Comparison of ENCODE assay signal across 23 cellular contexts in genomic region chr2:203600286-203600685, GRCh38.
"Had no signal": no experiment of that assay in that cellular context is flagged by ENCODE, and none has a peak within 500 bp of the region (broad histone marks: within the 10 kb centered on the region; RNA-seq: fewer than 3 reads in every experiment).

No MANE protein-coding gene starts in this region.

- H3K36me3 Mint-ChIP-seq: activated naive CD4-positive, alpha-beta T cell treated with anti-CD3 and anti-CD28 coated beads, Interleukin-2, amount 50 U/mL, for 24 hours; brain had no signal

- ATAC-seq: left colon; lower lobe of right lung; naive thymus-derived CD4-positive, alpha-beta T cell; upper lobe of right lung had no signal

- H3K4me1 ChIP-seq: prostate gland had no signal

- H3K27me3 Mint-ChIP-seq: activated naive CD4-positive, alpha-beta T cell treated with anti-CD3 and anti-CD28 coated beads, Interleukin-2, amount 50 U/mL, for 24 hours; brain had no signal

- H3K27me3 ChIP-seq: thyroid gland, upper lobe of right lung had no signal

- FAIRE-seq: keratinocyte had no signal

- H3K9me3 ChIP-seq: lower lobe of right lung, prostate gland, thyroid gland, upper lobe of right lung had no signal

- H3K4me1 Mint-ChIP-seq: neural crest cell had no signal

- H3K27ac ChIP-seq: lower lobe of right lung, prostate gland, thyroid gland, upper lobe of right lung, VCaP had no signal

- H3K9me3 Mint-ChIP-seq: activated CD4-positive, alpha-beta T cell treated with anti-CD3 and anti-CD28 coated beads, Interleukin-2, amount 10 ng/mL, durations not matched to agents 7 days and 5 days; activated naive CD4-positive, alpha-beta T cell treated with anti-CD3 and anti-CD28 coated beads, Interleukin-2, amount 50 U/mL, for 24 hours; naive thymus-derived CD4-positive, alpha-beta T cell; neural crest cell; stimulated activated naive CD8-positive, alpha-beta T cell treated with anti-CD3 and anti-CD28 coated beads, Interleukin-15, Interleukin-2, amounts not matched to agents 100 ng/mL and 50 ng/mL, for 24 hours had no signal

- DNase-seq: activated CD4-positive, alpha-beta T cell treated with anti-CD3 and anti-CD28 coated beads, Interleukin-2, amount 10 ng/mL, durations not matched to agents 7 days and 5 days; activated CD4-positive, CD25-positive, alpha-beta regulatory T cell treated with anti-CD3 and anti-CD28 coated beads, Interleukin-2, amount 50 U/mL, for 72 hours; activated CD8-positive, alpha-beta memory T cell treated with anti-CD3 and anti-CD28 coated beads, Interleukin-2, amount 10 ng/mL, durations not matched to agents 7 days and 5 days; activated CD8-positive, alpha-beta T cell treated with anti-CD3 and anti-CD28 coated beads for 36 hours; activated gamma-delta T cell treated with Interleukin-2 at 50 U/mL for 16 hours; activated T-cell treated with anti-CD3 and anti-CD28 coated beads for 4 hours; aorta; erythroblast; foreskin melanocyte; left colon; lower lobe of right lung; naive thymus-derived CD4-positive, alpha-beta T cell; stimulated activated CD4-positive, alpha-beta T cell treated with anti-CD3 and anti-CD28 coated beads, Interleukin-1b, Interleukin-23, amount 100 ng/mL, for 48 hours; substantia nigra; thyroid gland; upper lobe of right lung had no signal

- H3K36me3 ChIP-seq: lower lobe of right lung, prostate gland, thyroid gland, upper lobe of right lung had no signal

- H3K4me3 Mint-ChIP-seq: activated CD4-positive, alpha-beta T cell treated with anti-CD3 and anti-CD28 coated beads, Interleukin-2, amount 10 ng/mL, durations not matched to agents 7 days and 5 days; activated CD8-positive, alpha-beta memory T cell treated with anti-CD3 and anti-CD28 coated beads, Interleukin-2, amount 10 ng/mL, durations not matched to agents 7 days and 5 days; activated CD8-positive, alpha-beta T cell treated with anti-CD3 and anti-CD28 coated beads for 36 hours; activated naive CD4-positive, alpha-beta T cell treated with anti-CD3 and anti-CD28 coated beads, Interleukin-2, amount 50 U/mL, for 24 hours; brain; neural crest cell; stimulated activated naive CD8-positive, alpha-beta T cell treated with anti-CD3 and anti-CD28 coated beads, Interleukin-15, Interleukin-2, amounts not matched to agents 100 ng/mL and 50 ng/mL, for 24 hours had no signal

- H3K4me3 ChIP-seq: lower lobe of right lung, prostate gland, thyroid gland, upper lobe of right lung had no signal
